8 cellular contexts compared by ENCODE assay signal in genomic region chr5:72556351-72557146, GRCh38. TPM values are rescaled to one million over a fixed set of nuclear protein-coding genes. Genes with fewer than 3 reads are reported as not detected.
DNase-seq lines count a peak whose midpoint lies in the region; ATAC-seq, FAIRE-seq and TF ChIP-seq lines count a peak whose summit lies in the region.

No MANE protein-coding gene starts in this region.

- no peak for FAIRE-seq in astrocyte (lab: Jason Lieb, UNC)

- no peaks in the 10 kb centered on the region for H3K9me3 ChIP-seq in A673 (ENCODE audit: low read depth, low read length, poor library complexity, severe bottlenecking)
- no peaks in the 10 kb centered on the region for H3K9me3 ChIP-seq in astrocyte (ENCODE audit: insufficient read depth, low read depth, low read length)

- H3K27me3 ChIP-seq in A673 (replicated peaks; ENCODE audit: insufficient read depth, low read depth, low read length, poor library complexity) = no peaks in the 10 kb centered on the region
- H3K27me3 ChIP-seq in astrocyte (ENCODE audit: insufficient read depth, low read length) = no peaks in the 10 kb centered on the region

- 0 out of 2 replicates have a peak, but pooled peaks have one; percentile 31 for TF ChIP-seq CTCF in A673 (conservative IDR thresholded peaks at IDR 0.05; ENCODE audit: low read depth, low read length)
- TF ChIP-seq CTCF in astrocyte (IDR thresholded peaks at IDR 0.05; ENCODE audit: insufficient read depth, low read depth, low read length) = no peak

- H3K9me3 Mint-ChIP-seq in astrocyte (ENCODE audit: unreplicated experiment) = no peaks in the 10 kb centered on the region

- H3K27me3 Mint-ChIP-seq in astrocyte (ENCODE audit: low read depth, unreplicated experiment) = no peaks in the 10 kb centered on the region

- peak overlapping the region; percentile 58 for H3K4me3 Mint-ChIP-seq in astrocyte (ENCODE audit: unreplicated experiment)

- DNase-seq in A673 (ENCODE audit: low spot score) = peak; percentile 68
- peak; percentile 76 for DNase-seq in NCI-H69 (lab: John Stamatoyannopoulos, UW)
- peak; percentile 46 for DNase-seq in astrocyte (ENCODE audit: low read depth)
- peak in 32 of 51 donors; percentile 5 to 76 (median 38) for DNase-seq in hypothalamus (lab: John Stamatoyannopoulos, UW)
- peak; percentile 65 for DNase-seq in renal cortical epithelial cell (ENCODE audit: low read depth)

- ATAC-seq in HG02970 (IDR thresholded peaks at IDR 0.05; ENCODE audit: low FRiP score, unreplicated experiment) (peak; percentile 62), SK-N-SH treated with all-trans-retinoic acid at 6 μM for 48 hours (no peak)

- peak overlapping the region; percentile 29 for H3K4me3 ChIP-seq in A673 (ENCODE audit: low read depth, low read length, poor library complexity, severe bottlenecking)
- H3K4me3 ChIP-seq in astrocyte (ENCODE audit: insufficient read depth, low read depth, low read length) = peak overlapping the region; percentile 40

- CTCF ChIA-PET in A673 (lab: Charles Lee) = no interaction called here

- no TSS peak for BruUV-seq in A673 (replicated peaks; lab: Mats Ljungman, UMichigan)

- H3K27ac ChIP-seq in A673 (ENCODE audit: low read depth, low read length, poor library complexity, severe bottlenecking) = peak overlapping the region; percentile 56
- peak overlapping the region; percentile 51 for H3K27ac ChIP-seq in astrocyte (ENCODE audit: low read depth, low read length)

- H3K4me1 Mint-ChIP-seq in astrocyte (ENCODE audit: low read depth, unreplicated experiment) = peaks cover 21% of the 10 kb centered on the region

- no peaks in the 10 kb centered on the region for H4K20me1 ChIP-seq in astrocyte (ENCODE audit: insufficient read depth, low read length)

- POLR2A ChIA-PET in A673 (lab: Charles Lee; ENCODE audit: low non-redundant PET) = no interaction called here

- no peaks in the 10 kb centered on the region for H3K79me2 ChIP-seq in astrocyte (ENCODE audit: insufficient read depth, low read length)

- intact Hi-C loops in A673 (cut with micrococcal nuclease; ENCODE audit: unreplicated experiment) = no loop called here

- H3K36me3 Mint-ChIP-seq in astrocyte (ENCODE audit: low read depth, unreplicated experiment) = no peaks in the 10 kb centered on the region

- peak overlapping the region; percentile 86 for H3K27ac Mint-ChIP-seq in astrocyte (ENCODE audit: unreplicated experiment)

- H3K4me1 ChIP-seq in A673 (ENCODE audit: insufficient read depth, low read length, poor library complexity, severe bottlenecking) (peaks cover 23% of the 10 kb centered on the region), astrocyte (ENCODE audit: insufficient read depth, low read length) (peaks cover 23% of the 10 kb centered on the region)

- H3K4me2 ChIP-seq in astrocyte (ENCODE audit: low read length) = peak overlapping the region; percentile 85

- TF ChIP-seq POLR2A in GM15510 (IDR thresholded peaks at IDR 0.05; ENCODE audit: borderline replicate concordance, extremely low read depth, insufficient read length) = peak; percentile 26

- peak overlapping the region; percentile 95 for H2AFZ ChIP-seq in astrocyte (ENCODE audit: low read depth, low read length)

- H3K9ac ChIP-seq in astrocyte (ENCODE audit: low read length) = peak overlapping the region; percentile 79

- H3K36me3 ChIP-seq in A673 (ENCODE audit: insufficient read depth, low read length, poor library complexity, severe bottlenecking) (no peaks in the 10 kb centered on the region), astrocyte (ENCODE audit: insufficient read depth, low read length) (no peaks in the 10 kb centered on the region)

TF ChIP-seq in SK-N-SH treated with all-trans-retinoic acid at 6 μM for 48 hours, 23 proteins besides CTCF, POLR2A, EP300 and RAD21:
- no peak for TF ChIP-seq ARNTL (CRISPR knock-in tag; IDR thresholded peaks at IDR 0.05; ENCODE audit: borderline replicate concordance, low read depth)
- no peak for TF ChIP-seq ZNF8 (CRISPR knock-in tag; IDR thresholded peaks at IDR 0.05)
- TF ChIP-seq PPARA (CRISPR knock-in tag; IDR thresholded peaks at IDR 0.05; ENCODE audit: borderline replicate concordance) = no peak
- TF ChIP-seq POU6F1 (CRISPR knock-in tag; IDR thresholded peaks at IDR 0.05; ENCODE audit: borderline replicate concordance, low read depth) = no peak
- no peak for TF ChIP-seq GLIS3 (CRISPR knock-in tag; IDR thresholded peaks at IDR 0.05)
- TF ChIP-seq, protein P1, sequence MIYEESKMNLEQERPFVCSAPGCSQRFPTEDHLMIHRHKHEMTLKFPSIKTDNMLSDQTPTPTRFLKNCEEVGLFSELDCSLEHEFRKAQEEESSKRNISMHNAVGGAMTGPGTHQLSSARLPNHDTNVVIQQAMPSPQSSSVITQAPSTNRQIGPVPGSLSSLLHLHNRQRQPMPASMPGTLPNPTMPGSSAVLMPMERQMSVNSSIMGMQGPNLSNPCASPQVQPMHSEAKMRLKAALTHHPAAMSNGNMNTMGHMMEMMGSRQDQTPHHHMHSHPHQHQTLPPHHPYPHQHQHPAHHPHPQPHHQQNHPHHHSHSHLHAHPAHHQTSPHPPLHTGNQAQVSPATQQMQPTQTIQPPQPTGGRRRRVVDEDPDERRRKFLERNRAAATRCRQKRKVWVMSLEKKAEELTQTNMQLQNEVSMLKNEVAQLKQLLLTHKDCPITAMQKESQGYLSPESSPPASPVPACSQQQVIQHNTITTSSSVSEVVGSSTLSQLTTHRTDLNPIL (CRISPR knock-in tag; IDR thresholded peaks at IDR 0.05; ENCODE audit: low read depth) = no peak
- TF ChIP-seq, protein P2, sequence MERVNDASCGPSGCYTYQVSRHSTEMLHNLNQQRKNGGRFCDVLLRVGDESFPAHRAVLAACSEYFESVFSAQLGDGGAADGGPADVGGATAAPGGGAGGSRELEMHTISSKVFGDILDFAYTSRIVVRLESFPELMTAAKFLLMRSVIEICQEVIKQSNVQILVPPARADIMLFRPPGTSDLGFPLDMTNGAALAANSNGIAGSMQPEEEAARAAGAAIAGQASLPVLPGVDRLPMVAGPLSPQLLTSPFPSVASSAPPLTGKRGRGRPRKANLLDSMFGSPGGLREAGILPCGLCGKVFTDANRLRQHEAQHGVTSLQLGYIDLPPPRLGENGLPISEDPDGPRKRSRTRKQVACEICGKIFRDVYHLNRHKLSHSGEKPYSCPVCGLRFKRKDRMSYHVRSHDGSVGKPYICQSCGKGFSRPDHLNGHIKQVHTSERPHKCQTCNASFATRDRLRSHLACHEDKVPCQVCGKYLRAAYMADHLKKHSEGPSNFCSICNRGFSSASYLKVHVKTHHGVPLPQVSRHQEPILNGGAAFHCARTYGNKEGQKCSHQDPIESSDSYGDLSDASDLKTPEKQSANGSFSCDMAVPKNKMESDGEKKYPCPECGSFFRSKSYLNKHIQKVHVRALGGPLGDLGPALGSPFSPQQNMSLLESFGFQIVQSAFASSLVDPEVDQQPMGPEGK (CRISPR knock-in tag; IDR thresholded peaks at IDR 0.05; ENCODE audit: borderline replicate concordance) = no peak
- TF ChIP-seq CSDC2 (CRISPR knock-in tag; IDR thresholded peaks at IDR 0.05) = no peak
- no peak for TF ChIP-seq TOX (CRISPR knock-in tag; IDR thresholded peaks at IDR 0.05; ENCODE audit: borderline replicate concordance)
- TF ChIP-seq BACH2 (CRISPR knock-in tag; IDR thresholded peaks at IDR 0.05; ENCODE audit: borderline replicate concordance) = no peak
- no peak for TF ChIP-seq ZFP3 (CRISPR knock-in tag; IDR thresholded peaks at IDR 0.05)
- no peak for TF ChIP-seq ZNF565 (CRISPR knock-in tag; conservative IDR thresholded peaks at IDR 0.05; ENCODE audit: low read depth)
TF ChIP-seq in SK-N-SH treated with all-trans-retinoic acid at 6 μM for 48 hours: peak in this region for 0.

RNA-seq across cellular contexts. Expression of gene ZNF366, which starts 49.3 kb away (rescaled TPM):
- total RNA-seq in A673 (2021) (not detected in 2 replicates), astrocyte (not detected in 2 replicates), renal cortical epithelial cell (0.05 TPM in 1 of 2 replicates, not detected in the other)
